In genomic region chr20:14972690-14973089, GRCh38 we compare ENCODE assay signal across 38 cellular contexts.
"Had no signal": no experiment of that assay in that cellular context is flagged by ENCODE, and none has a peak within 500 bp of the region (broad histone marks: within the 10 kb centered on the region; RNA-seq: fewer than 3 reads in every experiment).

No MANE protein-coding gene starts in this region.

- H3K27me3 Mint-ChIP-seq: activated naive CD4-positive, alpha-beta T cell treated with anti-CD3 and anti-CD28 coated beads, Interleukin-2, amount 10 ng/mL, durations not matched to agents 7 days and 5 days; activated naive CD4-positive, alpha-beta T cell treated with anti-CD3 and anti-CD28 coated beads, Interleukin-2, amount 50 U/mL, for 24 hours; activated naive CD8-positive, alpha-beta T cell; activated naive CD8-positive, alpha-beta T cell treated with anti-CD3 and anti-CD28 coated beads for 36 hours; activated naive CD8-positive, alpha-beta T cell treated with anti-CD3 and anti-CD28 coated beads, Interleukin-2, amount 10 ng/mL, durations not matched to agents 7 days and 5 days; activated naive CD8-positive, alpha-beta T cell treated with anti-CD3 and anti-CD28 coated beads, Interleukin-2, amount 50 U/mL, for 24 hours; activated T-cell treated with anti-CD3 and anti-CD28 coated beads, Interleukin-2, amount 50 U/mL, for 24 hours; activated T-helper 17 cell treated with anti-CD3 and anti-CD28 coated beads, Interleukin-2, amount 50 U/mL, for 72 hours; central memory CD8-positive, alpha-beta T cell had no signal

- H3K36me3 ChIP-seq: adrenal gland, ascending aorta, brain microvascular endothelial cell, breast epithelium, cardiac muscle cell had no signal

- H3K9me3 Mint-ChIP-seq: brain had no signal

- DNase-seq: activated effector memory CD4-positive, alpha-beta T cell treated with anti-CD3 and anti-CD28 coated beads, Interleukin-2, amount 50 U/mL, for 16 hours; activated effector memory CD4-positive, alpha-beta T cell treated with Interleukin-2 at 50 U/mL for 16 hours; activated gamma-delta T cell; activated gamma-delta T cell treated with Interleukin-2 at 50 U/mL for 16 hours; activated naive CD4-positive, alpha-beta T cell; activated naive CD4-positive, alpha-beta T cell treated with anti-CD3 and anti-CD28 coated beads for 36 hours; activated naive CD4-positive, alpha-beta T cell treated with anti-CD3 and anti-CD28 coated beads, Interleukin-2, amount 10 ng/mL, durations not matched to agents 7 days and 5 days; activated naive CD4-positive, alpha-beta T cell treated with anti-CD3 and anti-CD28 coated beads, Interleukin-2, amount 50 U/mL, for 16 hours; activated naive CD4-positive, alpha-beta T cell treated with Interleukin-2 at 50 U/mL for 16 hours; activated naive CD8-positive, alpha-beta T cell treated with anti-CD3 and anti-CD28 coated beads for 36 hours; activated naive CD8-positive, alpha-beta T cell treated with anti-CD3 and anti-CD28 coated beads, Interleukin-2, amount 10 ng/mL, durations not matched to agents 7 days and 5 days; activated naive CD8-positive, alpha-beta T cell treated with anti-CD3 and anti-CD28 coated beads, Interleukin-2, amount 50 U/mL, for 24 hours; activated T-cell treated with anti-CD3 and anti-CD28 coated beads, Interleukin-2, amount 50 U/mL, for 1 hour; activated T-cell treated with anti-CD3 and anti-CD28 coated beads, Interleukin-2, amount 50 U/mL, for 24 hours; activated T-cell treated with anti-CD3 and anti-CD28 coated beads, Interleukin-2, amount 50 U/mL, for 4 hours; activated T-cell treated with anti-CD3 and anti-CD28 coated beads, Interleukin-2, amount 50 U/mL, for 48 hours; activated T-cell treated with anti-CD3 and anti-CD28 coated beads, Interleukin-2, amount 50 U/mL, for 72 hours; adrenal gland; amniotic stem cell; amygdala; anterior cingulate cortex; aorta; body of pancreas; brain microvascular endothelial cell; caudate nucleus; central memory CD4-positive, alpha-beta T cell; cerebellar nuclear complex had no signal

- H3K27me3 ChIP-seq: adrenal gland, ascending aorta, body of pancreas, brain microvascular endothelial cell, breast epithelium, cardiac muscle cell had no signal

- H3K27ac Mint-ChIP-seq: activated naive CD4-positive, alpha-beta T cell treated with anti-CD3 and anti-CD28 coated beads for 36 hours; activated naive CD4-positive, alpha-beta T cell treated with anti-CD3 and anti-CD28 coated beads, Interleukin-2, amount 10 ng/mL, durations not matched to agents 7 days and 5 days; activated naive CD4-positive, alpha-beta T cell treated with anti-CD3 and anti-CD28 coated beads, Interleukin-2, amount 50 U/mL, for 24 hours; activated naive CD8-positive, alpha-beta T cell; activated naive CD8-positive, alpha-beta T cell treated with anti-CD3 and anti-CD28 coated beads for 36 hours; activated naive CD8-positive, alpha-beta T cell treated with anti-CD3 and anti-CD28 coated beads, Interleukin-2, amount 10 ng/mL, durations not matched to agents 7 days and 5 days; activated naive CD8-positive, alpha-beta T cell treated with anti-CD3 and anti-CD28 coated beads, Interleukin-2, amount 50 U/mL, for 24 hours; activated T-cell treated with anti-CD3 and anti-CD28 coated beads, Interleukin-2, amount 50 U/mL, for 24 hours; activated T-cell treated with anti-CD3 and anti-CD28 coated beads, Interleukin-2, amount 50 U/mL, for 72 hours; activated T-helper 1 cell treated with anti-CD3 and anti-CD28 coated beads, Interleukin-12 subunit alpha, Interleukin-12 subunit beta, Interleukin-2, Interleukin-4 antibody, amounts not matched to agents 30 ng/mL and 10 ng/mL and 1 ng/mL, durations not matched to agents 14 hours and 24 hours and 36 hours; activated T-helper 17 cell treated with anti-CD3 and anti-CD28 coated beads, Interleukin-2, amount 50 U/mL, for 72 hours; activated T-helper 2 cell treated with anti-CD3 and anti-CD28 coated beads, Interferon-gamma antibody, Interleukin-2, Interleukin-4, amounts not matched to agents 10 μg/mL and 5 μg/mL and 100 μg/mL, durations not matched to agents 14 hours and 24 hours and 36 hours; brain had no signal

- H3K4me1 Mint-ChIP-seq: activated naive CD4-positive, alpha-beta T cell treated with anti-CD3 and anti-CD28 coated beads, Interleukin-2, amount 10 ng/mL, durations not matched to agents 7 days and 5 days; activated naive CD4-positive, alpha-beta T cell treated with anti-CD3 and anti-CD28 coated beads, Interleukin-2, amount 50 U/mL, for 24 hours; activated naive CD8-positive, alpha-beta T cell treated with anti-CD3 and anti-CD28 coated beads for 36 hours; activated naive CD8-positive, alpha-beta T cell treated with anti-CD3 and anti-CD28 coated beads, Interleukin-2, amount 10 ng/mL, durations not matched to agents 7 days and 5 days; activated naive CD8-positive, alpha-beta T cell treated with anti-CD3 and anti-CD28 coated beads, Interleukin-2, amount 50 U/mL, for 24 hours; activated T-helper 17 cell treated with anti-CD3 and anti-CD28 coated beads, Interleukin-2, amount 50 U/mL, for 72 hours; brain; central memory CD8-positive, alpha-beta T cell had no signal

- H3K27ac ChIP-seq: adrenal gland, ascending aorta, body of pancreas, brain microvascular endothelial cell, breast epithelium, cardiac muscle cell had no signal

- H3K4me3 ChIP-seq: adrenal gland, ascending aorta, body of pancreas, breast epithelium, cardiac muscle cell had no signal

- H3K36me3 Mint-ChIP-seq: activated naive CD4-positive, alpha-beta T cell treated with anti-CD3 and anti-CD28 coated beads, Interleukin-2, amount 10 ng/mL, durations not matched to agents 7 days and 5 days; activated naive CD4-positive, alpha-beta T cell treated with anti-CD3 and anti-CD28 coated beads, Interleukin-2, amount 50 U/mL, for 24 hours; activated naive CD4-positive, alpha-beta T cell treated with anti-CD3 and anti-CD28 coated beads, Interleukin-2, amount 50 U/mL, for 72 hours; activated naive CD8-positive, alpha-beta T cell; activated naive CD8-positive, alpha-beta T cell treated with anti-CD3 and anti-CD28 coated beads for 36 hours; activated naive CD8-positive, alpha-beta T cell treated with anti-CD3 and anti-CD28 coated beads, Interleukin-2, amount 10 ng/mL, durations not matched to agents 7 days and 5 days; brain had no signal

- H3K9me3 ChIP-seq: adrenal gland, ascending aorta, body of pancreas, breast epithelium had no signal

- H3K4me3 Mint-ChIP-seq: activated naive CD4-positive, alpha-beta T cell treated with anti-CD3 and anti-CD28 coated beads for 36 hours; activated naive CD4-positive, alpha-beta T cell treated with anti-CD3 and anti-CD28 coated beads, Interleukin-2, amount 10 ng/mL, durations not matched to agents 7 days and 5 days; activated naive CD4-positive, alpha-beta T cell treated with anti-CD3 and anti-CD28 coated beads, Interleukin-2, amount 50 U/mL, for 24 hours; activated naive CD8-positive, alpha-beta T cell; activated naive CD8-positive, alpha-beta T cell treated with anti-CD3 and anti-CD28 coated beads for 36 hours; activated naive CD8-positive, alpha-beta T cell treated with anti-CD3 and anti-CD28 coated beads, Interleukin-2, amount 10 ng/mL, durations not matched to agents 7 days and 5 days; activated naive CD8-positive, alpha-beta T cell treated with anti-CD3 and anti-CD28 coated beads, Interleukin-2, amount 50 U/mL, for 24 hours; activated T-cell treated with anti-CD3 and anti-CD28 coated beads, Interleukin-2, amount 50 U/mL, for 24 hours; activated T-cell treated with anti-CD3 and anti-CD28 coated beads, Interleukin-2, amount 50 U/mL, for 4 hours; activated T-cell treated with anti-CD3 and anti-CD28 coated beads, Interleukin-2, amount 50 U/mL, for 72 hours; activated T-helper 1 cell treated with anti-CD3 and anti-CD28 coated beads, Interleukin-12 subunit alpha, Interleukin-12 subunit beta, Interleukin-2, Interleukin-4 antibody, amounts not matched to agents 30 ng/mL and 10 ng/mL and 1 ng/mL, durations not matched to agents 14 hours and 24 hours and 36 hours; activated T-helper 17 cell treated with anti-CD3 and anti-CD28 coated beads, Interleukin-2, amount 50 U/mL, for 72 hours; brain; central memory CD8-positive, alpha-beta T cell had no signal

- ATAC-seq: activated naive CD4-positive, alpha-beta T cell treated with anti-CD3 and anti-CD28 coated beads, Interleukin-2, amount 50 U/mL, for 72 hours; activated naive CD8-positive, alpha-beta T cell treated with anti-CD3 and anti-CD28 coated beads, Interleukin-2, amount 50 U/mL, for 24 hours; activated T-cell treated with anti-CD3 and anti-CD28 coated beads, Interleukin-2, amount 50 U/mL, for 4 hours; activated T-cell treated with anti-CD3 and anti-CD28 coated beads, Interleukin-2, amount 50 U/mL, for 72 hours; activated T-helper 17 cell treated with anti-CD3 and anti-CD28 coated beads, Interleukin-2, amount 50 U/mL, for 72 hours; body of pancreas had no signal
